16 cellular contexts compared by ENCODE assay signal in the genomic region with DNA sequence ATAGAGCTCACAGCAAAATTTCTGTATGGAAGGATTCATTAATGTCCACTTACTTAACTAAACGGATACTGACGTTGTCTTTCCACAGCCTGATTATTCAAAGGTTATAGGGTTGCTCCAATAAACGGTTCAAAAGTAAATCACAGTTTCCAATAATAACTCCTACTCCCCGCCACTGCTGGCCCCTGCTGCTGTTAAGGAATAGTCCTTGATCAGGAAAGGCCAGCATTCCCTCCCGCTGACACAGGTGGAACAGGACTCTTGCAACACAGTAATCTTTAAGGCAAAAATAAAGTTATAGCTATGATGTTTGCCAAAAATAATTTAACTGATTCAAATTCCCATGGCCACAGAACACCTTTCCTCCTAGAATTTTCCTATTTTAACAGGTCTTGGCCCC. TPM values are rescaled to one million over a fixed set of nuclear protein-coding genes. Genes with fewer than 3 reads are reported as not detected.
DNase-seq lines count a peak whose midpoint lies in the region; ATAC-seq and TF ChIP-seq lines count a peak whose summit lies in the region.
"Had no signal": no experiment of that assay in that cellular context is flagged by ENCODE, and none has a peak within 500 bp of the region (broad histone marks: within the 10 kb centered on the region; RNA-seq: fewer than 3 reads in every experiment).

No MANE protein-coding gene starts in this region.

- H3K27me3 ChIP-seq in SK-N-SH (ENCODE audit: insufficient read depth) (no peaks in the 10 kb centered on the region; the same call in 1 of the 2 replicates), endocrine pancreas (ENCODE audit: control insufficient read depth, insufficient read depth, low read length) (no peaks in the 10 kb centered on the region), liver (ENCODE audit: control insufficient read depth in 4 of 4, insufficient read depth in 4 of 4, low read length in 3 of 4) (no peaks in the 10 kb centered on the region), transverse colon (no peaks in the 10 kb centered on the region)
- H3K27me3 ChIP-seq: SJCRH30, tibial nerve had no signal

- intact Hi-C loops in transverse colon (cut with DNase I; ENCODE audit: low total_unique reads) = no loop called here

- H2AFZ ChIP-seq in SK-N-SH (ENCODE audit: low read depth) = no peak overlapping the region

- peak overlapping the region in 1 of 2 experiments; percentile 11; a peak in 1 of 4 replicates for H3K27ac ChIP-seq in SK-N-SH (ENCODE audit: low read depth in 2 of 2, low read length in 1 of 2)
- H3K27ac ChIP-seq in liver (ENCODE audit: low read depth in 1 of 2, low read length in 2 of 2) = peak overlapping the region; percentile 3 to 13
- H3K27ac ChIP-seq in transverse colon = peak overlapping the region in 3 of 4 donors; percentile 25 to 57 (median 37)
- H3K27ac ChIP-seq: psoas muscle, SJCRH30 had no signal

- TF ChIP-seq EP300 in SK-N-SH (IDR thresholded peaks at IDR 0.05; ENCODE audit: borderline replicate concordance in 1 of 2, low read depth in 1 of 2, low read length in 1 of 2) = no peak
- TF ChIP-seq EP300 in transverse colon (IDR thresholded peaks at IDR 0.05; ENCODE audit: low read depth) = no peak

- TF ChIP-seq RAD21 in SK-N-SH (IDR thresholded peaks at IDR 0.05; ENCODE audit: low read length) (no peak), liver (IDR thresholded peaks at IDR 0.05) (peak; percentile 3 to 43)

- 42% methylated on average over 5 of the region's 5 CpGs for WGBS in SK-N-SH (ENCODE audit: low lambda C conversion rate)
- WGBS in liver = 16% methylated on average over 5 of the region's 5 CpGs
- 20 to 36% methylated on average over 4 to 5 of the region's 5 CpGs for WGBS in transverse colon (ENCODE audit: low coverage in 1 of 2), 2 donors

- no peaks in the 10 kb centered on the region for H3K9me2 ChIP-seq in SK-N-SH

- no peaks in the 10 kb centered on the region for H3K36me3 ChIP-seq in SK-N-SH (replicated peaks in 1 of 2; ENCODE audit: control insufficient read depth in 1 of 2, insufficient read depth in 2 of 2, low read length in 1 of 2)
- no peaks in the 10 kb centered on the region for H3K36me3 ChIP-seq in endocrine pancreas (ENCODE audit: control insufficient read depth, insufficient read depth, low read length)
- H3K36me3 ChIP-seq in liver (ENCODE audit: control insufficient read depth in 4 of 4, insufficient read depth in 3 of 4, low read depth in 1 of 4, low read length in 3 of 4) = no peaks in the 10 kb centered on the region
- no peaks in the 10 kb centered on the region for H3K36me3 ChIP-seq in transverse colon

- H3K9me3 ChIP-seq in SK-N-SH (no peaks in the 10 kb centered on the region), endocrine pancreas (ENCODE audit: control insufficient read depth, low read length) (no peaks in the 10 kb centered on the region), liver (ENCODE audit: control insufficient read depth in 4 of 4, low read length in 3 of 4) (no peaks in the 10 kb centered on the region), transverse colon (no peaks in the 10 kb centered on the region)
- H3K9me3 ChIP-seq: psoas muscle, SJCRH30, tibial nerve had no signal

- peaks cover 83% of the 10 kb centered on the region for H3K79me2 ChIP-seq in SK-N-SH (ENCODE audit: insufficient read depth)

- H3K4me1 ChIP-seq in SK-N-SH (ENCODE audit: control insufficient read depth in 1 of 2, insufficient read depth in 2 of 2, low read depth in 1 of 2, low read length in 1 of 2) = peaks cover 0 to 19% of the 10 kb centered on the region in 2 experiments; a peak in 2 of 4 replicates
- H3K4me1 ChIP-seq in endocrine pancreas (ENCODE audit: control insufficient read depth, insufficient read depth, low read length) = no peaks in the 10 kb centered on the region
- H3K4me1 ChIP-seq in liver (ENCODE audit: control insufficient read depth in 4 of 4, insufficient read depth in 4 of 4, low read length in 3 of 4) = peaks cover 0 to 16% (median 2%) of the 10 kb centered on the region in 4 donors
- peaks cover 3 to 35% (median 17%) of the 10 kb centered on the region in 4 donors for H3K4me1 ChIP-seq in transverse colon

- H3K9ac ChIP-seq in SK-N-SH = no peak overlapping the region
- peak overlapping the region; percentile 43 for H3K9ac ChIP-seq in endocrine pancreas (ENCODE audit: control insufficient read depth, insufficient read depth, low read length)
- H3K9ac ChIP-seq in liver (ENCODE audit: low read depth in 1 of 2, low read length in 2 of 2) = peak overlapping the region in 1 of 2 donors; percentile 37

- TF ChIP-seq CTCF in SK-N-SH (IDR thresholded peaks at IDR 0.05) = no peak
- no peak for TF ChIP-seq CTCF in liver (IDR thresholded peaks at IDR 0.05; ENCODE audit: low read depth, low read length, missing input control)
- no peak for TF ChIP-seq CTCF in transverse colon (IDR thresholded peaks at IDR 0.05)

- DNase-seq in SK-N-SH (no peak), transverse colon (no peak), NCI-H526 treated with DMSO at 0.1 percent for 48 hours (lab: John Stamatoyannopoulos, UW) (no peak)
- DNase-seq: 8988T; activated CD4-positive, alpha-beta memory T cell treated with anti-CD3 and anti-CD28 coated beads, Interleukin-2, amount 10 ng/mL, durations not matched to agents 7 days and 5 days; CD8-positive, alpha-beta memory T cell; psoas muscle; stimulated activated CD4-positive, alpha-beta T cell treated with anti-CD3 and anti-CD28 coated beads, Interleukin-2, amount 100 ng/mL, for 48 hours had no signal

- no peak for TF ChIP-seq POLR2A in transverse colon (IDR thresholded peaks at IDR 0.05)

- in situ Hi-C loops in transverse colon (cut with MboI; ENCODE audit: low pct_ligation_motif_present in 1 of 4, low pct_unique_long_range_greater_than_20kb in 1 of 4, low sequenced_read_pairs in 3 of 4) = no loop called here

- H4K20me1 ChIP-seq in SK-N-SH (ENCODE audit: insufficient read depth) = no peaks in the 10 kb centered on the region

- no peaks in the 10 kb centered on the region for H3F3A ChIP-seq in SK-N-SH (replicated peaks; ENCODE audit: insufficient read depth)

- ATAC-seq in SK-N-SH treated with all-trans-retinoic acid at 6 μM for 48 hours = peak; percentile 36
- ATAC-seq in GM19395 (IDR thresholded peaks at IDR 0.05; ENCODE audit: unreplicated experiment) = no peak
- ATAC-seq in GM21526 (IDR thresholded peaks at IDR 0.05; ENCODE audit: low FRiP score, unreplicated experiment) = no peak
- ATAC-seq: GM12878, psoas muscle had no signal

- H3K4me3 ChIP-seq in SK-N-SH (ENCODE audit: low read depth in 2 of 2, low read length in 1 of 2) (no peak overlapping the region), endocrine pancreas (ENCODE audit: control insufficient read depth, insufficient read depth, low read length) (peak overlapping the region; percentile 72), liver (ENCODE audit: low read depth in 1 of 3, low read length in 3 of 3) (no peak overlapping the region), transverse colon (no peak overlapping the region)
- H3K4me3 ChIP-seq: GM12878, psoas muscle, SJCRH30, tibial nerve had no signal

- CTCF ChIA-PET in SK-N-SH (lab: Yijun Ruan, JAX) = interaction anchor here (0.7 to 2.0 kb wide), 9 partner anchors 16 to 78 kb away, joined by 3 to 7 read pairs (median 3); a partner anchor contains a TSS

- POLR2A ChIA-PET in SK-N-SH (lab: Yijun Ruan, JAX) = no interaction called here

- no peak overlapping the region for H3K4me2 ChIP-seq in SK-N-SH

TF ChIP-seq in SK-N-SH treated with all-trans-retinoic acid at 6 μM for 48 hours, 23 proteins besides CTCF, POLR2A, EP300 and RAD21 (continues in another document):
- no peak for TF ChIP-seq ESRRG (CRISPR knock-in tag; IDR thresholded peaks at IDR 0.05)

TF ChIP-seq in SK-N-SH, 30 proteins besides CTCF, POLR2A, EP300 and RAD21 (continues in another document):
- TF ChIP-seq, protein P1, sequence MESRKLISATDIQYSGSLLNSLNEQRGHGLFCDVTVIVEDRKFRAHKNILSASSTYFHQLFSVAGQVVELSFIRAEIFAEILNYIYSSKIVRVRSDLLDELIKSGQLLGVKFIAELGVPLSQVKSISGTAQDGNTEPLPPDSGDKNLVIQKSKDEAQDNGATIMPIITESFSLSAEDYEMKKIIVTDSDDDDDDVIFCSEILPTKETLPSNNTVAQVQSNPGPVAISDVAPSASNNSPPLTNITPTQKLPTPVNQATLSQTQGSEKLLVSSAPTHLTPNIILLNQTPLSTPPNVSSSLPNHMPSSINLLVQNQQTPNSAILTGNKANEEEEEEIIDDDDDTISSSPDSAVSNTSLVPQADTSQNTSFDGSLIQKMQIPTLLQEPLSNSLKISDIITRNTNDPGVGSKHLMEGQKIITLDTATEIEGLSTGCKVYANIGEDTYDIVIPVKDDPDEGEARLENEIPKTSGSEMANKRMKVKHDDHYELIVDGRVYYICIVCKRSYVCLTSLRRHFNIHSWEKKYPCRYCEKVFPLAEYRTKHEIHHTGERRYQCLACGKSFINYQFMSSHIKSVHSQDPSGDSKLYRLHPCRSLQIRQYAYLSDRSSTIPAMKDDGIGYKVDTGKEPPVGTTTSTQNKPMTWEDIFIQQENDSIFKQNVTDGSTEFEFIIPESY (IDR thresholded peaks at IDR 0.05; ENCODE audit: borderline replicate concordance, low read depth) = no peak
- TF ChIP-seq FOSL2 (IDR thresholded peaks at IDR 0.05; ENCODE audit: borderline replicate concordance, low read depth) (no peak), TAF1 (IDR thresholded peaks at IDR 0.05; ENCODE audit: borderline replicate concordance, low read depth, low read length) (no peak)

TF ChIP-seq in liver, 16 proteins besides CTCF, POLR2A, EP300 and RAD21:
- TF ChIP-seq TAF1 (conservative IDR thresholded peaks at IDR 0.05) = no peak
- TF ChIP-seq, protein P2, sequence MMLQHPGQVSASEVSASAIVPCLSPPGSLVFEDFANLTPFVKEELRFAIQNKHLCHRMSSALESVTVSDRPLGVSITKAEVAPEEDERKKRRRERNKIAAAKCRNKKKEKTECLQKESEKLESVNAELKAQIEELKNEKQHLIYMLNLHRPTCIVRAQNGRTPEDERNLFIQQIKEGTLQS (IDR thresholded peaks at IDR 0.05) = no peak
- no peak for TF ChIP-seq SP1 (IDR thresholded peaks at IDR 0.05)
- no peak for TF ChIP-seq JUND (IDR thresholded peaks at IDR 0.05)

RNA-seq across cellular contexts. Expression of a gene that starts 53.9 kb away (rescaled TPM):
- polyA plus RNA-seq in SK-N-SH (2012; rRNA removed) = 32.2 and 41.3 TPM in 2 replicates
- 24.5 and 30.8 TPM in 2 replicates for polyA plus RNA-seq in SK-N-SH (2012; cell fraction: cytosol; rRNA removed)
- 76.0 and 102 TPM in 2 replicates for polyA plus RNA-seq in SK-N-SH (2012; cell fraction: nucleus; rRNA removed)
- total RNA-seq in liver = 10 to 100 TPM; 44.4 to 48.0 TPM
- polyA plus RNA-seq in liver = 10 to 100 TPM in 1 of 2 donors, 1 to 10 TPM in 1; 10.0 to 15.6 TPM
- total RNA-seq in transverse colon = 100 to 1,000 TPM; 321 to 477 (median 380) TPM
- total RNA-seq: CD8-positive, alpha-beta memory T cell had no signal
- polyA plus RNA-seq: CD8-positive, alpha-beta memory T cell had no signal

Comparison
In these comparisons a context has a peak if more than half of its experiments do, and no peak if none do; other contexts are left out.
1. RNA of a gene that starts 53.9 kb away (total RNA-seq): 321 to 477 TPM in transverse colon; 44.4 to 48.0 TPM in liver; every median in the first group is over 4 times any median in the second.